In the genomic region with DNA sequence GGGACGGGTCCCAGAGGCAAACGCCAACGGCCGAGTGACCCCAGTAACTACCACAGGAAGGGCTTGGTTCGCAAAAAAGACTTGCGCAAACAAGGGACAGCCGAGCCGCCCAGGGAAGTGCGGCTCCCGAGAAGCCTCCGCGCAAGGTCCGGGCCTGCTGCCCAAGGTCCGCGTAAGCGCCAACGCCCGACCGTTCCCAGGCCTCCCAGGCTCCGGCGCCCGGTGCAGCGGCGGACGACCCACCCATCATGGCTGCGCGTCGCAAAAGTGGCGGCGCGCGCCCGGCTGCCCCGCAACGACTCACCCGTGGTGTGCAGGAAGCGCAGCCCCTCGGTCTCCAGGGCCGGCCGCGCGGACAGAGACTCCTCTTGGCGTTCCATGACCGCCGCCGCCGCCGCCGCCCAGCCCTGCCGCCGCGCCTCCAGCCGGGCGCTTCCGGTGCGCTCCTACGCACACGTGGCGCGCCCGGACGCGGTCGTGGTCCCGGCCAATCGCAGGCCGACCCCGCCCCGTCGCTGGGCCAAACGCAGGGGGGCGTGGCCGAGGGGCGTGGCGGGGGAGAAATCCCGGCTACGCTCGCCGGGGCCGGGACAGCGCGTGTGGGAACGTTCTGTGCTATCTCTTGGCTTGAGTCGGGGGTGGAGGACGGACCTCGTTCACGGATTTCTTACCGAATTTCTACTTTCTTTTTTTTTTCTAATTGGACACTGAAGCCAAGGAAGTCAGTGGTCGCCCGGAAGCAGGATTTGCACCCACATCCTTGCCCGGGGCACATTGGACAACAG, we compare ENCODE assay signal across 1 cellular context.
TF ChIP-seq lines count a peak whose summit lies in the region.

A gene with protein sequence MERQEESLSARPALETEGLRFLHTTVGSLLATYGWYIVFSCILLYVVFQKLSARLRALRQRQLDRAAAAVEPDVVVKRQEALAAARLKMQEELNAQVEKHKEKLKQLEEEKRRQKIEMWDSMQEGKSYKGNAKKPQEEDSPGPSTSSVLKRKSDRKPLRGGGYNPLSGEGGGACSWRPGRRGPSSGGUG (minus strand): TSS at position 448 of the 785 bp plus-strand sequence. CDS start 68 bp downstream, at position 380.

TF ChIP-seq in K562, 482 proteins besides CTCF, POLR2A, EP300 and RAD21 (continued from another document):
- TF ChIP-seq, protein P1, sequence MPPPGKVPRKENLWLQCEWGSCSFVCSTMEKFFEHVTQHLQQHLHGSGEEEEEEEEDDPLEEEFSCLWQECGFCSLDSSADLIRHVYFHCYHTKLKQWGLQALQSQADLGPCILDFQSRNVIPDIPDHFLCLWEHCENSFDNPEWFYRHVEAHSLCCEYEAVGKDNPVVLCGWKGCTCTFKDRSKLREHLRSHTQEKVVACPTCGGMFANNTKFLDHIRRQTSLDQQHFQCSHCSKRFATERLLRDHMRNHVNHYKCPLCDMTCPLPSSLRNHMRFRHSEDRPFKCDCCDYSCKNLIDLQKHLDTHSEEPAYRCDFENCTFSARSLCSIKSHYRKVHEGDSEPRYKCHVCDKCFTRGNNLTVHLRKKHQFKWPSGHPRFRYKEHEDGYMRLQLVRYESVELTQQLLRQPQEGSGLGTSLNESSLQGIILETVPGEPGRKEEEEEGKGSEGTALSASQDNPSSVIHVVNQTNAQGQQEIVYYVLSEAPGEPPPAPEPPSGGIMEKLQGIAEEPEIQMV (tag; conservative IDR thresholded peaks at IDR 0.05; ENCODE audit: low read depth): no peak
- TF ChIP-seq, protein P2, sequence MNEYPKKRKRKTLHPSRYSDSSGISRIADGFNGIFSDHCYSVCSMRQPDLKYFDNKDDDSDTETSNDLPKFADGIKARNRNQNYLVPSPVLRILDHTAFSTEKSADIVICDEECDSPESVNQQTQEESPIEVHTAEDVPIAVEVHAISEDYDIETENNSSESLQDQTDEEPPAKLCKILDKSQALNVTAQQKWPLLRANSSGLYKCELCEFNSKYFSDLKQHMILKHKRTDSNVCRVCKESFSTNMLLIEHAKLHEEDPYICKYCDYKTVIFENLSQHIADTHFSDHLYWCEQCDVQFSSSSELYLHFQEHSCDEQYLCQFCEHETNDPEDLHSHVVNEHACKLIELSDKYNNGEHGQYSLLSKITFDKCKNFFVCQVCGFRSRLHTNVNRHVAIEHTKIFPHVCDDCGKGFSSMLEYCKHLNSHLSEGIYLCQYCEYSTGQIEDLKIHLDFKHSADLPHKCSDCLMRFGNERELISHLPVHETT (CRISPR knock-in tag; conservative IDR thresholded peaks at IDR 0.05 in 1 of 2, IDR thresholded peaks at IDR 0.05 in 1 of 2): peak in 1 of 2 experiments; percentile 89; a peak in 2 of 4 replicates
- TF ChIP-seq, protein P3, sequence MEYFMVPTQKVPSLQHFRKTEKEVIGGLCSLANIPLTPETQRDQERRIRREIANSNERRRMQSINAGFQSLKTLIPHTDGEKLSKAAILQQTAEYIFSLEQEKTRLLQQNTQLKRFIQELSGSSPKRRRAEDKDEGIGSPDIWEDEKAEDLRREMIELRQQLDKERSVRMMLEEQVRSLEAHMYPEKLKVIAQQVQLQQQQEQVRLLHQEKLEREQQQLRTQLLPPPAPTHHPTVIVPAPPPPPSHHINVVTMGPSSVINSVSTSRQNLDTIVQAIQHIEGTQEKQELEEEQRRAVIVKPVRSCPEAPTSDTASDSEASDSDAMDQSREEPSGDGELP (CRISPR knock-in tag; IDR thresholded peaks at IDR 0.05; ENCODE audit: borderline replicate concordance): peak; percentile 56
- no peak for TF ChIP-seq MECOM (CRISPR knock-in tag; IDR thresholded peaks at IDR 0.05)
